ENCODE assay signal across 14 cellular contexts in the genomic region with DNA sequence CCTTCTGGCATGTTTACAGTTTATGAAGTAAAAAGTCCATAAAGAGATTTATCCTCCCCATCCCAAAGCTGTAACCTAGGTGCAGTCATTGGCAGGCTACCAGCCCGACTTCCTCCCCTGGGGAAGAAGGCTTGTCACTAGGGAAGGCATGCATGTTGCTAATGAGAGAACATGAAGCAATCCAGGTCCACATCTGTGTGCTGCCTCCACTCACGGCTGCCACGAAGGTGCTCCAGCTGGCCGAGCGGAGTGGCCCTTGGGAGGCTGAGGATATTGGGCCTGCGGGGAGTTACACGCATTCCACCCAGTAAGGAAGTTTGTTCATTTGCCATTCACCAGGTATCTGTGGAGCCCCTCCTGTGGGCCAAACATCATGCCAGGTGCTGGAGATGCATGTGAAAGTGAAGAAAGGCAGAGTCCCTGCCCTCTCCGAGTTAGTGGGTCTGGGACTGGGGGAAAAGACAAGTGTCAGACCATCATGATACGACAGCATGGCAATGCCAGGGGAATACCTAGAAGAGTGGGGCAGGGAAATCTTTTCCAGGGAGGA.
DNase-seq lines count a peak whose midpoint lies in the region; ATAC-seq and TF ChIP-seq lines count a peak whose summit lies in the region.
"Had no signal": no experiment of that assay in that cellular context is flagged by ENCODE, and none has a peak within 500 bp of the region (broad histone marks: within the 10 kb centered on the region; RNA-seq: fewer than 3 reads in every experiment).

No MANE protein-coding gene starts in this region.

- H3K4me2 ChIP-seq in BLaER1 = peak overlapping the region; percentile 77
- peak overlapping the region; percentile 63 to 87 (median 82) for H3K4me2 ChIP-seq in BLaER1 treated with 17β-estradiol and CSF1 and Interleukin-3, amounts not matched to agents 10 nM and 100 nM
- H3K4me2 ChIP-seq in PC-9 = no peak overlapping the region

- H3K4me3 ChIP-seq in BLaER1 = no peak overlapping the region
- no peak overlapping the region; a peak in 1 of 20 replicates for H3K4me3 ChIP-seq in BLaER1 treated with 17β-estradiol and CSF1 and Interleukin-3, amounts not matched to agents 10 nM and 100 nM
- no peak overlapping the region for H3K4me3 ChIP-seq in mucosa of descending colon
- no peak overlapping the region for H3K4me3 ChIP-seq in PC-9
- H3K4me3 ChIP-seq: GM12878, GM23248 had no signal

- ATAC-seq in mucosa of descending colon (peak; percentile 75), HG03196 (IDR thresholded peaks at IDR 0.05; ENCODE audit: unreplicated experiment) (no peak)
- ATAC-seq: GM12878, HCT116 had no signal

- intact Hi-C loops in mucosa of descending colon (cut with DNase I, micrococcal nuclease) (no loop called here), PC-9 (cut with micrococcal nuclease; ENCODE audit: unreplicated experiment) (no loop called here)

- POLR2A ChIA-PET in PC-9 (lab: Charles Lee; ENCODE audit: unreplicated experiment) = no interaction called here

- peak overlapping the region; percentile 42; the same call in 1 of the 2 replicates for H3K9ac ChIP-seq in BLaER1
- H3K9ac ChIP-seq in BLaER1 treated with 17β-estradiol and CSF1 and Interleukin-3, amounts not matched to agents 10 nM and 100 nM = peak overlapping the region in 9 of 11 experiments; percentile 8 to 78 (median 54); a peak in 13 of 22 replicates
- H3K9ac ChIP-seq: GM23248 had no signal

- H3F3A ChIP-seq in PC-9 (ENCODE audit: insufficient read depth, low read depth) = no peaks in the 10 kb centered on the region

- no peak for TF ChIP-seq CTCF in mucosa of descending colon (IDR thresholded peaks at IDR 0.05)
- no peak for TF ChIP-seq CTCF in PC-9 (conservative IDR thresholded peaks at IDR 0.05)

- H3K79me2 ChIP-seq in PC-9 (ENCODE audit: low read depth) = no peaks in the 10 kb centered on the region

- BruUV-seq in PC-9 (replicated peaks; lab: Mats Ljungman, UMichigan) = no TSS peak

- no peaks in the 10 kb centered on the region for H3K9me2 ChIP-seq in PC-9 (ENCODE audit: insufficient read depth)

- CTCF ChIA-PET in PC-9 (lab: Charles Lee) = no interaction called here

- peak overlapping the region; percentile 79 for H3K27ac ChIP-seq in BLaER1
- H3K27ac ChIP-seq in BLaER1 treated with 17β-estradiol and CSF1 and Interleukin-3, amounts not matched to agents 10 nM and 100 nM = peak overlapping the region in 10 of 11 experiments; percentile 24 to 90 (median 69); a peak in 19 of 22 replicates
- no peak overlapping the region for H3K27ac ChIP-seq in PC-9
- H3K27ac ChIP-seq: GM23248 had no signal

- H3K36me3 ChIP-seq in BLaER1 (peaks cover 7% of the 10 kb centered on the region; the same call in 1 of the 2 replicates), mucosa of descending colon (ENCODE audit: low read depth) (no peaks in the 10 kb centered on the region), PC-9 (ENCODE audit: low read depth) (no peaks in the 10 kb centered on the region)
- peaks cover 6 to 24% (median 15%) of the 10 kb centered on the region in 11 experiments; a peak in 18 of 22 replicates for H3K36me3 ChIP-seq in BLaER1 treated with 17β-estradiol and CSF1 and Interleukin-3, amounts not matched to agents 10 nM and 100 nM

- H3K4me1 ChIP-seq in BLaER1 (peaks cover 57% of the 10 kb centered on the region), mucosa of descending colon (ENCODE audit: low read depth) (peaks cover 10% of the 10 kb centered on the region), PC-9 (replicated peaks; ENCODE audit: insufficient read depth) (no peaks in the 10 kb centered on the region)
- H3K4me1 ChIP-seq in BLaER1 treated with 17β-estradiol and CSF1 and Interleukin-3, amounts not matched to agents 10 nM and 100 nM = peaks cover 30 to 60% (median 48%) of the 10 kb centered on the region in 10 experiments

- H2AFZ ChIP-seq in PC-9 = no peak overlapping the region
- H2AFZ ChIP-seq: GM23248 had no signal

- no peaks in the 10 kb centered on the region for H4K20me1 ChIP-seq in BLaER1
- no peaks in the 10 kb centered on the region for H4K20me1 ChIP-seq in BLaER1 treated with 17β-estradiol and CSF1 and Interleukin-3, amounts not matched to agents 10 nM and 100 nM
- no peaks in the 10 kb centered on the region for H4K20me1 ChIP-seq in PC-9 (ENCODE audit: insufficient read depth)

- peaks cover 33% of the 10 kb centered on the region for H3K9me3 ChIP-seq in BLaER1
- peaks cover 21 to 46% (median 38%) of the 10 kb centered on the region in 11 experiments for H3K9me3 ChIP-seq in BLaER1 treated with 17β-estradiol and CSF1 and Interleukin-3, amounts not matched to agents 10 nM and 100 nM (replicated peaks in 1 of 11)
- H3K9me3 ChIP-seq in mucosa of descending colon = peaks cover 3% of the 10 kb centered on the region
- no peaks in the 10 kb centered on the region for H3K9me3 ChIP-seq in PC-9 (ENCODE audit: insufficient read depth, low read depth)

- no peaks in the 10 kb centered on the region for H3K27me3 ChIP-seq in BLaER1
- no peaks in the 10 kb centered on the region for H3K27me3 ChIP-seq in BLaER1 treated with 17β-estradiol and CSF1 and Interleukin-3, amounts not matched to agents 10 nM and 100 nM
- H3K27me3 ChIP-seq in PC-9 (ENCODE audit: insufficient read depth, low read depth) = no peaks in the 10 kb centered on the region

- peak; percentile 35 for DNase-seq in islet precursor cell
- DNase-seq in mucosa of descending colon = peak in 2 of 3 donors; percentile 68 to 69
- DNase-seq in anterior cingulate cortex (lab: John Stamatoyannopoulos, UW) = no peak
- no peak for DNase-seq in SW 1271 (lab: John Stamatoyannopoulos, UW)
- no peak for DNase-seq in PC-9
- DNase-seq: CD4-positive, CD25-positive, alpha-beta regulatory T cell; DMS79; GM23248; IMR-90 had no signal

Comparison
In these comparisons a context has a peak if more than half of its experiments do, and no peak if none do; other contexts are left out.
1. DNase-seq: peak in islet precursor cell (single experiment) and mucosa of descending colon (2 of 3); none in anterior cingulate cortex (0 of 58), SW 1271 (0 of 2) and PC-9 (0 of 2).